ENCODE assay signal across 23 cellular contexts in the genomic region with DNA sequence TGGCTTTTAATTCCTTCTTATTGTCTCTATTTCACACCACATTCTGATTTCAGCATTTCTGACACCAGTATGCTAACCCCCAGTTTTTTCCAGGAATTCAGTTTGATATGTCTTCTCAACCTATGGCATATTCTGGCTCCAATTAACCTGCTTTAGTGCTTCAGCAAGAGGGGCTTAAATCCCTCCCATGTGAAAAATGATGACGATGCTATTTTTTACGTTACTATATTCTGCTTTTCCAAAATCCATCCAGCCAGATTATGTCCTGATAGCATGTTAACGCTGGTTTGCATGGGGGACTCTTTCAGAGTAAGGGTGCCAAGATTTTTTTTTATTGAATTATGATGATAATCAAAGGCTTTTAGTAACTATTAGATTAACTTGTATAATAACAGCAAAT.
"Had no signal": no experiment of that assay in that cellular context is flagged by ENCODE, and none has a peak within 500 bp of the region (broad histone marks: within the 10 kb centered on the region; RNA-seq: fewer than 3 reads in every experiment).

No MANE protein-coding gene starts in this region.

- H3K9me3 ChIP-seq: esophagus muscularis mucosa, gastrocnemius medialis, left lung, lower lobe of right lung, mucosa of descending colon had no signal

- H3K4me1 ChIP-seq: esophagus muscularis mucosa, gastrocnemius medialis, left lung, lower lobe of right lung had no signal

- ATAC-seq: heart right ventricle, left cardiac atrium, left lung, left ventricle myocardium superior, lower lobe of right lung, mucosa of descending colon had no signal

- DNase-seq: dermis blood vessel endothelial cell; dorsolateral prefrontal cortex; effector CD4-positive, alpha-beta T cell; effector memory CD4-positive, alpha-beta T cell; foreskin melanocyte; gastrocnemius medialis; glutamatergic neuron; head of caudate nucleus; heart right ventricle; hippocampal formation; left cardiac atrium; left lung; left ventricle myocardium superior; lower lobe of right lung; mesenchymal stem cell; mucosa of descending colon; naive B cell had no signal

- FAIRE-seq: colon, endothelial cell of umbilical vein, islet of Langerhans, keratinocyte had no signal

- H3K27ac ChIP-seq: coronary artery, dorsolateral prefrontal cortex, esophagus muscularis mucosa, gastrocnemius medialis, heart right ventricle, left lung, lower lobe of right lung had no signal

- H3K27me3 ChIP-seq: dorsolateral prefrontal cortex, esophagus muscularis mucosa, gastrocnemius medialis, heart right ventricle, left lung had no signal

- H3K36me3 ChIP-seq: esophagus muscularis mucosa, gastrocnemius medialis, heart right ventricle, left lung, lower lobe of right lung had no signal

- H3K4me3 ChIP-seq: coronary artery, dorsolateral prefrontal cortex, esophagus muscularis mucosa, gastrocnemius medialis, heart right ventricle, left lung, lower lobe of right lung, mucosa of descending colon had no signal
